ENCODE assay signal across 1 cellular context in genomic region chr2:67854798-67855197, GRCh38.
TF ChIP-seq lines count a peak whose summit lies in the region.

No MANE protein-coding gene starts in this region.

TF ChIP-seq in HepG2, 621 proteins besides CTCF, POLR2A, EP300 and RAD21 (continued from another document):
- TF ChIP-seq, protein P1, sequence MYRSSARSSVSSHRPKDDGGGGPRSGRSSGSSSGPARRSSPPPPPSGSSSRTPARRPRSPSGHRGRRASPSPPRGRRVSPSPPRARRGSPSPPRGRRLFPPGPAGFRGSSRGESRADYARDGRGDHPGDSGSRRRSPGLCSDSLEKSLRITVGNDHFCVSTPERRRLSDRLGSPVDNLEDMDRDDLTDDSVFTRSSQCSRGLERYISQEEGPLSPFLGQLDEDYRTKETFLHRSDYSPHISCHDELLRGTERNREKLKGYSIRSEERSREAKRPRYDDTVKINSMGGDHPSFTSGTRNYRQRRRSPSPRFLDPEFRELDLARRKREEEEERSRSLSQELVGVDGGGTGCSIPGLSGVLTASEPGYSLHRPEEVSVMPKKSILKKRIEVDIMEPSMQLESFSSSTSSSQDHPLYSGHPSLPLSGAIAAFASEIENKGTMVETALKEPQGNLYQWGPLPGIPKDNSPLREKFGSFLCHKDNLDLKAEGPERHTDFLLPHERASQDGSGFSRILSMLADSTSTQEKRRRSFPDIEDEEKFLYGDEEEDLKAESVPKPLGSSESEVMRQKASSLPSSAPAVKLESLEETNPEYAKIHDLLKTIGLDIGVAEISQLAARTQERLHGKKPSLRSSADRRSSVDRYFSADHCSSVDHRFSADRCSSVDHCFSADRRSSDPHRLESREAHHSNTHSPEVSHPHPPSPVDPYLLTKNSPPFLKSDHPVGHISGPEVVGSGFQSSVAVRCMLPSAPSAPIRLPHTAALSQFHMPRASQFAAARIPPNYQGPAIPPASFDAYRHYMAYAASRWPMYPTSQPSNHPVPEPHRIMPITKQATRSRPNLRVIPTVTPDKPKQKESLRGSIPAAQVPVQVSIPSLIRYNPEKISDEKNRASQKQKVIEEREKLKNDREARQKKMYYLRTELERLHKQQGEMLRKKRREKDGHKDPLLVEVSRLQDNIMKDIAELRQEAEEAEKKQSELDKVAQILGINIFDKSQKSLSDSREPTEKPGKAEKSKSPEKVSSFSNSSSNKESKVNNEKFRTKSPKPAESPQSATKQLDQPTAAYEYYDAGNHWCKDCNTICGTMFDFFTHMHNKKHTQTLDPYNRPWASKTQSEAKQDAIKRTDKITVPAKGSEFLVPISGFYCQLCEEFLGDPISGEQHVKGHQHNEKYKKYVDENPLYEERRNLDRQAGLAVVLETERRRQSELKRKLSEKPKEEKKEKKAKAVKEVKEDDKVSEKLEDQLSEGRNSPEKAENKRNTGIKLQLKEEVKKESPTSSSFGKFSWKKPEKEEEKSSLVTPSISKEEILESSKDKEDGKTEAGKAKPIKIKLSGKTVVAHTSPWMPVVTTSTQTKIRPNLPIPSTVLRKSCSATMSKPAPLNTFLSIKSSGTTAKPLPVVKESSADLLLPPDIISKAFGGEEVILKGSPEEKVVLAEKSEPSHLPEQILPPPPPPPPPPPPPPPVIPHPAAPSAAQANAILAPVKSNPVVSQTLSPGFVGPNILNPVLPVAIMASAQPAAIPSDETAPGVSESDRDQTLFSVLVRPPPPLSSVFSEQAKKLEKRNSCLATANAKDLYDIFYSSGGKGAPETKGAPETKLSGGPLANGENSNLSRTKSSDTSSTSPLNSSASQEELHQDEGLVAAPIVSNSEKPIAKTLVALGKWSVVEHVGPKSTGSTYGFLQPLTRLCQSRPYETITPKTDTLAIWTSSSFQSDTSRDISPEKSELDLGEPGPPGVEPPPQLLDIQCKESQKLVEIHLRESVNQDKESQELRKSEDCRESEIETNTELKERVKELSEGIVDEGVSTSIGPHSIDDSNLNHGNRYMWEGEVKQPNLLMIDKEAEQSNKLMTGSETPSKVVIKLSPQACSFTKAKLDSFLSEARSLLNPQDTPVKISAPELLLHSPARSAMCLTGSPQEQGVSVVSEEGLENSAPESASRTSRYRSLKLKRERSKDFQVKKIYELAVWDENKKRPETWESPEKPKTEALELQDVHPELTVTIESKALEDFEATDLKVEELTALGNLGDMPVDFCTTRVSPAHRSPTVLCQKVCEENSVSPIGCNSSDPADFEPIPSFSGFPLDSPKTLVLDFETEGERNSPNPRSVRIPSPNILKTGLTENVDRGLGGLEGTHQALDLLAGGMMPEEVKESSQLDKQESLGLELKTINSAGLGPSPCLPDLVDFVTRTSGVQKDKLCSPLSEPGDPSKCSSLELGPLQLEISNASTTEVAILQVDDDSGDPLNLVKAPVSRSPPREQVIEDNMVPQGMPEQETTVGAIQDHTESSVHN (CRISPR knock-in tag; IDR thresholded peaks at IDR 0.05) = no peak
- no peak for TF ChIP-seq ARID2 (CRISPR knock-in tag; IDR thresholded peaks at IDR 0.05; ENCODE audit: borderline replicate concordance)
- no peak for TF ChIP-seq SRSF4 (IDR thresholded peaks at IDR 0.05; ENCODE audit: low read depth, low read length, poor library complexity, severe bottlenecking)
- TF ChIP-seq ZSCAN30 (CRISPR knock-in tag; IDR thresholded peaks at IDR 0.05) = no peak
- no peak for TF ChIP-seq E2F5 (CRISPR knock-in tag; conservative IDR thresholded peaks at IDR 0.05)
- no peak for TF ChIP-seq ATF2 (CRISPR knock-in tag; IDR thresholded peaks at IDR 0.05)
- no peak for TF ChIP-seq MED1 (CRISPR knock-in tag; IDR thresholded peaks at IDR 0.05)
- TF ChIP-seq ZNF576 (CRISPR knock-in tag; IDR thresholded peaks at IDR 0.05) = no peak
- no peak for TF ChIP-seq ZNF431 (CRISPR knock-in tag; IDR thresholded peaks at IDR 0.05; ENCODE audit: borderline replicate concordance, low read depth)
- TF ChIP-seq ZNF264 (CRISPR knock-in tag; IDR thresholded peaks at IDR 0.05) = no peak
- TF ChIP-seq HINFP (CRISPR knock-in tag; IDR thresholded peaks at IDR 0.05; ENCODE audit: low read depth) = no peak
- no peak for TF ChIP-seq ZKSCAN1 (IDR thresholded peaks at IDR 0.05; ENCODE audit: low read length)
- TF ChIP-seq HOXD1 (CRISPR knock-in tag; IDR thresholded peaks at IDR 0.05) = no peak
- no peak for TF ChIP-seq ADNP (CRISPR knock-in tag; IDR thresholded peaks at IDR 0.05)
- TF ChIP-seq GTF2F1 (IDR thresholded peaks at IDR 0.05; ENCODE audit: low read length) = no peak
